Comparison of ENCODE assay signal across 5 cellular contexts in genomic region chr19:422917-423226, GRCh38. TPM values are rescaled to one million over a fixed set of nuclear protein-coding genes. Genes with fewer than 3 reads are reported as not detected.
"Had no signal": no experiment of that assay in that cellular context is flagged by ENCODE, and none has a peak within 500 bp of the region (broad histone marks: within the 10 kb centered on the region; RNA-seq: fewer than 3 reads in every experiment).

No MANE protein-coding gene starts in this region.

RNA-seq across cellular contexts. Expression of gene C2CD4C, which starts 13.9 kb away (rescaled TPM):
- total RNA-seq: fibroblast of villous mesenchyme; kidney epithelial cell; mononuclear cell; naive thymus-derived CD4-positive, alpha-beta T cell had no signal
- polyA plus RNA-seq: fibroblast of lung; naive thymus-derived CD4-positive, alpha-beta T cell had no signal

RNA-seq across cellular contexts. Expression of gene SHC2, which starts 38.0 kb away (rescaled TPM):
- polyA plus RNA-seq: naive thymus-derived CD4-positive, alpha-beta T cell had no signal
